31 cellular contexts compared by ENCODE assay signal in genomic region chr6:138594749-138595148, GRCh38.
DNase-seq lines count a peak whose midpoint lies in the region; ATAC-seq lines count a peak whose summit lies in the region.
"Had no signal": no experiment of that assay in that cellular context is flagged by ENCODE, and none has a peak within 500 bp of the region (broad histone marks: within the 10 kb centered on the region; RNA-seq: fewer than 3 reads in every experiment).

No MANE protein-coding gene starts in this region.

- H3K27me3 ChIP-seq in HUES64 (ENCODE audit: insufficient read depth, low read length) (no peaks in the 10 kb centered on the region), iPS-20b (ENCODE audit: insufficient read depth, low read length) (no peaks in the 10 kb centered on the region)
- H3K27me3 ChIP-seq: MG63, pancreas, right atrium auricular region, upper lobe of right lung had no signal

- H3K4me1 ChIP-seq in HUES64 (ENCODE audit: insufficient read depth, low read length) (peaks cover 53% of the 10 kb centered on the region), iPS-20b (ENCODE audit: insufficient read depth, low read length) (peaks cover 40% of the 10 kb centered on the region)
- H3K4me1 ChIP-seq: pancreas had no signal

- H3K27ac ChIP-seq in HUES64 (ENCODE audit: low read depth, low read length): peak overlapping the region; percentile 89
- H3K27ac ChIP-seq in iPS-20b (ENCODE audit: low read length): no peak overlapping the region
- H3K27ac ChIP-seq: lower lobe of right lung, pancreas, SK-N-MC, upper lobe of right lung had no signal

- H3K4me3 ChIP-seq in HUES64 (ENCODE audit: low read length): no peak overlapping the region
- peak overlapping the region; percentile 51; the same call in 1 of the 2 replicates for H3K4me3 ChIP-seq in iPS-20b (ENCODE audit: low read length)
- H3K4me3 ChIP-seq: dorsolateral prefrontal cortex, K562, lower lobe of right lung, MG63, pancreas, right atrium auricular region, upper lobe of right lung had no signal

- ATAC-seq in GM18502 (IDR thresholded peaks at IDR 0.05; ENCODE audit: poor library complexity, unreplicated experiment) (no peak), HG03342 (IDR thresholded peaks at IDR 0.05; ENCODE audit: unreplicated experiment) (no peak)
- ATAC-seq: activated CD4-positive, CD25-positive, alpha-beta regulatory T cell treated with anti-CD3 and anti-CD28 coated beads, Interleukin-2, amount 50 U/mL, for 24 hours; K562; lower lobe of right lung; pancreas; stimulated activated effector memory CD8-positive, alpha-beta T cell treated with anti-CD3 and anti-CD28 coated beads, Interleukin-12 subunit alpha, Interleukin-12 subunit beta, amount 100 ng/mL, for 72 hours; upper lobe of right lung had no signal

- 66% methylated on average over 4 of the region's 4 CpGs for WGBS in HUES64

- DNase-seq in astrocyte of the hippocampus (ENCODE audit: low read depth, low spot score): peak; percentile 16
- DNase-seq in amygdala (lab: John Stamatoyannopoulos, UW): no peak
- no peak for DNase-seq in activated naive CD4-positive, alpha-beta T cell treated with anti-CD3 and anti-CD28 coated beads, Interleukin-2, amount 50 U/mL, for 16 hours
- DNase-seq: activated CD4-positive, alpha-beta memory T cell treated with anti-CD3 and anti-CD28 coated beads for 36 hours; activated CD8-positive, alpha-beta memory T cell treated with anti-CD3 and anti-CD28 coated beads, Interleukin-2, amount 50 U/mL, for 4 hours; anterior cingulate cortex; CD4-positive, alpha-beta T cell; cerebellar nuclear complex; dorsolateral prefrontal cortex; EL; glutamatergic neuron; GM23248; kidney glomerular epithelial cell; lower lobe of right lung; MG63; NCI-H2029; NCI-H226; nephron progenitor cell; pancreas; stimulated activated CD4-positive, alpha-beta T cell treated with anti-CD3 and anti-CD28 coated beads, Interleukin-12 subunit alpha, Interleukin-12 subunit beta, amount 100 ng/mL, for 4 hours; stimulated activated CD4-positive, alpha-beta T cell treated with anti-CD3 and anti-CD28 coated beads, Interleukin-4, amount 100 ng/mL, for 1 hour; upper lobe of right lung had no signal

- H3K9ac ChIP-seq in HUES64 (ENCODE audit: low read depth, low read length): peak overlapping the region; percentile 17; the same call in 1 of the 2 replicates
- peak overlapping the region; percentile 69; the same call in 1 of the 2 replicates for H3K9ac ChIP-seq in iPS-20b (ENCODE audit: low read depth, low read length)

- H3K36me3 ChIP-seq in HUES64 (ENCODE audit: insufficient read depth, low read length) (no peaks in the 10 kb centered on the region), iPS-20b (ENCODE audit: insufficient read depth, low read depth, low read length) (no peaks in the 10 kb centered on the region)
- H3K36me3 ChIP-seq: lower lobe of right lung, MG63, pancreas, right atrium auricular region, upper lobe of right lung had no signal

- H3K9me3 ChIP-seq in HUES64 (ENCODE audit: insufficient read depth, low read depth, low read length) (no peaks in the 10 kb centered on the region), iPS-20b (ENCODE audit: insufficient read depth, low read depth, low read length) (no peaks in the 10 kb centered on the region)
- H3K9me3 ChIP-seq: lower lobe of right lung, MG63, pancreas, right atrium auricular region, upper lobe of right lung had no signal
